ENCODE assay signal across 10 cellular contexts in genomic region chr18:11859903-11860407, GRCh38. TPM values are rescaled to one million over a fixed set of nuclear protein-coding genes. Genes with fewer than 3 reads are reported as not detected.
DNase-seq lines count a peak whose midpoint lies in the region; ATAC-seq and TF ChIP-seq lines count a peak whose summit lies in the region.
"Had no signal": no experiment of that assay in that cellular context is flagged by ENCODE, and none has a peak within 500 bp of the region (broad histone marks: within the 10 kb centered on the region; RNA-seq: fewer than 3 reads in every experiment).

No MANE protein-coding gene starts in this region.

- no peaks in the 10 kb centered on the region for H3K4me1 ChIP-seq in BE2C

- H3K9me3 ChIP-seq in BE2C = no peaks in the 10 kb centered on the region

- no peak overlapping the region for H3K4me3 Mint-ChIP-seq in activated T-helper 2 cell treated with anti-CD3 and anti-CD28 coated beads, Interferon-gamma antibody, Interleukin-2, Interleukin-4, amounts not matched to agents 10 μg/mL and 5 μg/mL and 100 μg/mL, durations not matched to agents 14 hours and 24 hours and 36 hours (ENCODE audit: low read depth)
- H3K4me3 Mint-ChIP-seq in activated naive CD4-positive, alpha-beta T cell treated with anti-CD3 and anti-CD28 coated beads for 36 hours = no peak overlapping the region
- peak overlapping the region in 1 of 2 donors; percentile 39 for H3K4me3 Mint-ChIP-seq in CD14-positive monocyte

- peaks cover 28% of the 10 kb centered on the region for H3K4me1 Mint-ChIP-seq in activated T-helper 2 cell treated with anti-CD3 and anti-CD28 coated beads, Interferon-gamma antibody, Interleukin-2, Interleukin-4, amounts not matched to agents 10 μg/mL and 5 μg/mL and 100 μg/mL, durations not matched to agents 14 hours and 24 hours and 36 hours (ENCODE audit: low read depth)
- H3K4me1 Mint-ChIP-seq in activated naive CD4-positive, alpha-beta T cell treated with anti-CD3 and anti-CD28 coated beads for 36 hours (ENCODE audit: low read depth) = peaks cover 12% of the 10 kb centered on the region
- peaks cover 38% of the 10 kb centered on the region for H3K4me1 Mint-ChIP-seq in CD14-positive monocyte

- peak overlapping the region; percentile 65 for H3K27ac Mint-ChIP-seq in activated T-helper 2 cell treated with anti-CD3 and anti-CD28 coated beads, Interferon-gamma antibody, Interleukin-2, Interleukin-4, amounts not matched to agents 10 μg/mL and 5 μg/mL and 100 μg/mL, durations not matched to agents 14 hours and 24 hours and 36 hours
- no peak overlapping the region for H3K27ac Mint-ChIP-seq in activated naive CD4-positive, alpha-beta T cell treated with anti-CD3 and anti-CD28 coated beads for 36 hours
- H3K27ac Mint-ChIP-seq in CD14-positive monocyte = peak overlapping the region in 3 of 7 donors; percentile 22 to 60 (median 58)

- intact Hi-C loops in activated T-helper 2 cell treated with anti-CD3 and anti-CD28 coated beads, Interferon-gamma antibody, Interleukin-2, Interleukin-4, amounts not matched to agents 10 μg/mL and 5 μg/mL and 100 μg/mL, durations not matched to agents 14 hours and 24 hours and 36 hours (cut with micrococcal nuclease) = loop anchor here (10.0 kb wide), 1 partner anchor 95 kb away; no protein-coding TSS in a partner anchor
- intact Hi-C loops in activated naive CD4-positive, alpha-beta T cell treated with anti-CD3 and anti-CD28 coated beads for 36 hours (cut with micrococcal nuclease) = no loop called here
- intact Hi-C loops in CD14-positive monocyte (cut with micrococcal nuclease) = loop anchor here in 1 of 2 donors (10.0 kb wide), 2 partner anchors 45 to 125 kb away; partner anchors contain the start of gene MPPE1

- H3K27me3 Mint-ChIP-seq in activated T-helper 2 cell treated with anti-CD3 and anti-CD28 coated beads, Interferon-gamma antibody, Interleukin-2, Interleukin-4, amounts not matched to agents 10 μg/mL and 5 μg/mL and 100 μg/mL, durations not matched to agents 14 hours and 24 hours and 36 hours (ENCODE audit: low read depth) = no peaks in the 10 kb centered on the region
- no peaks in the 10 kb centered on the region for H3K27me3 Mint-ChIP-seq in activated naive CD4-positive, alpha-beta T cell treated with anti-CD3 and anti-CD28 coated beads for 36 hours (ENCODE audit: low read depth)
- H3K27me3 Mint-ChIP-seq in CD14-positive monocyte (ENCODE audit: low read depth in 3 of 3) = peaks cover 4 to 10% (median 6%) of the 10 kb centered on the region in 3 donors

- H3K9me3 Mint-ChIP-seq in activated T-helper 2 cell treated with anti-CD3 and anti-CD28 coated beads, Interferon-gamma antibody, Interleukin-2, Interleukin-4, amounts not matched to agents 10 μg/mL and 5 μg/mL and 100 μg/mL, durations not matched to agents 14 hours and 24 hours and 36 hours = no peaks in the 10 kb centered on the region
- H3K9me3 Mint-ChIP-seq in activated naive CD4-positive, alpha-beta T cell treated with anti-CD3 and anti-CD28 coated beads for 36 hours = no peaks in the 10 kb centered on the region
- H3K9me3 Mint-ChIP-seq in CD14-positive monocyte = peaks cover 0 to 4% (median 0%) of the 10 kb centered on the region in 7 donors

- no peak for ATAC-seq in GM18858 (IDR thresholded peaks at IDR 0.05; ENCODE audit: unreplicated experiment)

- H3K4me3 ChIP-seq in AG09309 (ENCODE audit: control insufficient read depth, low read depth, low read length) (no peak overlapping the region), BE2C (ENCODE audit: low read depth, low read length) (no peak overlapping the region)

- no peaks in the 10 kb centered on the region for H3K36me3 ChIP-seq in BE2C

- TF ChIP-seq CTCF in AG09309 (IDR thresholded peaks at IDR 0.05; ENCODE audit: control insufficient read depth, insufficient read depth, low read depth, low read length, missing control alignments) (peak; percentile 31), CD14-positive monocyte (IDR thresholded peaks at IDR 0.05) (no peak), BE2C (IDR thresholded peaks at IDR 0.05; ENCODE audit: low read depth, low read length) (no peak)

- no peaks in the 10 kb centered on the region for H3K27me3 ChIP-seq in BE2C

- no peak for DNase-seq in AG09309 (ENCODE audit: low read depth)
- DNase-seq in HPDE6-E6E7 (ENCODE audit: extremely low spot score) = peak; percentile 89
- no peak for DNase-seq in activated T-helper 2 cell treated with anti-CD3 and anti-CD28 coated beads, Interferon-gamma antibody, Interleukin-2, Interleukin-4, amounts not matched to agents 10 μg/mL and 5 μg/mL and 100 μg/mL, durations not matched to agents 14 hours and 24 hours and 36 hours (ENCODE audit: low spot score)
- DNase-seq in kidney tubule cell (ENCODE audit: low spot score) = peak; percentile 97
- no peak for DNase-seq in activated naive CD4-positive, alpha-beta T cell treated with anti-CD3 and anti-CD28 coated beads for 36 hours
- no peak for DNase-seq in CD14-positive monocyte (ENCODE audit: low spot score)
- DNase-seq in BE2C = no peak
- DNase-seq: NCI-H2107; stimulated activated naive CD4-positive, alpha-beta T cell treated with Interleukin-2 at 50 U/mL for 16 hours had no signal

- CTCF ChIA-PET in activated naive CD4-positive, alpha-beta T cell treated with anti-CD3 and anti-CD28 coated beads for 36 hours (lab: Charles Lee) = no interaction called here

- H3K36me3 Mint-ChIP-seq in activated T-helper 2 cell treated with anti-CD3 and anti-CD28 coated beads, Interferon-gamma antibody, Interleukin-2, Interleukin-4, amounts not matched to agents 10 μg/mL and 5 μg/mL and 100 μg/mL, durations not matched to agents 14 hours and 24 hours and 36 hours (ENCODE audit: low read depth) = peaks cover 1% of the 10 kb centered on the region
- H3K36me3 Mint-ChIP-seq in activated naive CD4-positive, alpha-beta T cell treated with anti-CD3 and anti-CD28 coated beads for 36 hours (ENCODE audit: low read depth) = no peaks in the 10 kb centered on the region
- H3K36me3 Mint-ChIP-seq in CD14-positive monocyte = peaks cover 2 to 6% of the 10 kb centered on the region in 2 donors

RNA-seq across cellular contexts. Expression of gene CHMP1B, which starts 8.7 kb away (rescaled TPM):
- 27.3 and 28.3 TPM in 2 replicates for total RNA-seq in activated T-helper 2 cell treated with anti-CD3 and anti-CD28 coated beads, Interferon-gamma antibody, Interleukin-2, Interleukin-4, amounts not matched to agents 10 μg/mL and 5 μg/mL and 100 μg/mL, durations not matched to agents 14 hours and 24 hours and 36 hours
- total RNA-seq in activated naive CD4-positive, alpha-beta T cell treated with anti-CD3 and anti-CD28 coated beads for 36 hours = 10 to 100 TPM; 23.2 TPM
- 100 to 1,000 TPM in 1 of 2 donors, 10 to 100 TPM in 1; 95.2 to 105 TPM for polyA plus RNA-seq in CD14-positive monocyte
- 13.9 TPM for polyA plus RNA-seq in BE2C (2012; ENCODE audit: insufficient read depth, insufficient read length, low read depth)

RNA-seq across cellular contexts. Expression of gene MPPE1, which starts 48.2 kb away (rescaled TPM):
- total RNA-seq in activated T-helper 2 cell treated with anti-CD3 and anti-CD28 coated beads, Interferon-gamma antibody, Interleukin-2, Interleukin-4, amounts not matched to agents 10 μg/mL and 5 μg/mL and 100 μg/mL, durations not matched to agents 14 hours and 24 hours and 36 hours = 37.5 and 40.6 TPM in 2 replicates
- 10 to 100 TPM; 30.4 to 34.3 TPM for total RNA-seq in activated naive CD4-positive, alpha-beta T cell treated with anti-CD3 and anti-CD28 coated beads for 36 hours
- 10 to 100 TPM; 53.4 to 92.3 TPM for polyA plus RNA-seq in CD14-positive monocyte
- 13.2 TPM for polyA plus RNA-seq in BE2C (2012; ENCODE audit: insufficient read depth, insufficient read length, low read depth)

Comparison
In these comparisons a context has a peak if more than half of its experiments do, and no peak if none do; other contexts are left out.
1. DNase-seq: peak in HPDE6-E6E7 (single experiment) and kidney tubule cell (single experiment); none in AG09309 (single experiment), activated T-helper 2 cell treated with anti-CD3 and anti-CD28 coated beads, Interferon-gamma antibody, Interleukin-2, Interleukin-4, amounts not matched to agents 10 μg/mL and 5 μg/mL and 100 μg/mL, durations not matched to agents 14 hours and 24 hours and 36 hours (single experiment), activated naive CD4-positive, alpha-beta T cell treated with anti-CD3 and anti-CD28 coated beads for 36 hours (single experiment), CD14-positive monocyte (single experiment) and BE2C (single experiment).